ENCODE assay signal across 13 cellular contexts in genomic region chr17:956905-957304, GRCh38. TPM values are rescaled to one million over a fixed set of nuclear protein-coding genes. Genes with fewer than 3 reads are reported as not detected.
DNase-seq lines count a peak whose midpoint lies in the region; ATAC-seq, FAIRE-seq and TF ChIP-seq lines count a peak whose summit lies in the region.
"Had no signal": no experiment of that assay in that cellular context is flagged by ENCODE, and none has a peak within 500 bp of the region (broad histone marks: within the 10 kb centered on the region; RNA-seq: fewer than 3 reads in every experiment).

No MANE protein-coding gene starts in this region.

- H3K9me3 ChIP-seq in GM23248 (ENCODE audit: low read depth): no peaks in the 10 kb centered on the region
- H3K9me3 ChIP-seq in endothelial cell of umbilical vein (replicated peaks; ENCODE audit: control insufficient read depth, insufficient read depth, low read length): no peaks in the 10 kb centered on the region
- H3K9me3 ChIP-seq in psoas muscle: no peaks in the 10 kb centered on the region

- TF ChIP-seq POLR2A in endothelial cell of umbilical vein (IDR thresholded peaks at IDR 0.05; ENCODE audit: low read depth, low read length): no peak

- H3K79me2 ChIP-seq in GM23248 (ENCODE audit: insufficient read depth) (peaks cover 56% of the 10 kb centered on the region), endothelial cell of umbilical vein (ENCODE audit: control insufficient read depth, insufficient read depth, low read length) (peaks cover 5% of the 10 kb centered on the region)

- H3K4me2 ChIP-seq in GM23248 (ENCODE audit: unreplicated experiment) (no peak overlapping the region), endothelial cell of umbilical vein (ENCODE audit: insufficient read depth, low read length) (no peak overlapping the region)
- H3K4me2 ChIP-seq: KMS-11 had no signal

- TF ChIP-seq CTCF in endothelial cell of umbilical vein (IDR thresholded peaks at IDR 0.05; ENCODE audit: extremely low read depth in 1 of 2, insufficient read depth in 1 of 2, low read depth in 1 of 2, low read length in 2 of 2) (no peak), psoas muscle (IDR thresholded peaks at IDR 0.05) (no peak)

- no peaks in the 10 kb centered on the region for H3K27me3 ChIP-seq in GM23248 (replicated peaks; ENCODE audit: insufficient read depth)
- H3K27me3 ChIP-seq in endothelial cell of umbilical vein (ENCODE audit: control insufficient read depth in 2 of 2, insufficient read depth in 2 of 2, low read length in 2 of 2): no peaks in the 10 kb centered on the region
- no peaks in the 10 kb centered on the region for H3K27me3 ChIP-seq in psoas muscle (ENCODE audit: insufficient read depth in 3 of 3, low read length in 2 of 3)

- in situ Hi-C loops in GM23248 (cut with MboI): no loop called here

- H3K36me3 ChIP-seq in GM23248 (ENCODE audit: low read depth) (no peaks in the 10 kb centered on the region), endothelial cell of umbilical vein (ENCODE audit: control insufficient read depth in 2 of 2, extremely low read depth in 1 of 2, insufficient read depth in 2 of 2, low read length in 2 of 2) (peaks cover 0 to 3% of the 10 kb centered on the region in 2 experiments), psoas muscle (ENCODE audit: insufficient read depth in 1 of 2, low read depth in 1 of 2) (no peaks in the 10 kb centered on the region)

- POLR2A ChIA-PET in endothelial cell of umbilical vein (lab: Charles Lee): no interaction called here

- no peak overlapping the region for H3K27ac ChIP-seq in GM23248
- H3K27ac ChIP-seq in endothelial cell of umbilical vein (ENCODE audit: insufficient read depth, low read depth, low read length): no peak overlapping the region
- peak overlapping the region; percentile 86 for H3K27ac ChIP-seq in psoas muscle
- H3K27ac ChIP-seq: dorsolateral prefrontal cortex, KMS-11 had no signal

- H3K4me1 ChIP-seq in GM23248 (ENCODE audit: insufficient read depth): no peaks in the 10 kb centered on the region
- peaks cover 5% of the 10 kb centered on the region for H3K4me1 ChIP-seq in endothelial cell of umbilical vein (ENCODE audit: control insufficient read depth, extremely low read depth, insufficient read depth, low read length)
- H3K4me1 ChIP-seq in psoas muscle: peaks cover 25% of the 10 kb centered on the region

- no peaks in the 10 kb centered on the region for H4K20me1 ChIP-seq in GM23248 (ENCODE audit: insufficient read depth)
- no peaks in the 10 kb centered on the region for H4K20me1 ChIP-seq in endothelial cell of umbilical vein (replicated peaks; ENCODE audit: control insufficient read depth, extremely low read depth, insufficient read depth, low read length)

- intact Hi-C loops in endothelial cell of umbilical vein (cut with micrococcal nuclease): no loop called here
- intact Hi-C loops in psoas muscle (cut with DNase I): loop anchor here in 1 of 2 donors (10.0 kb wide), 1 partner anchor 52 kb away; no protein-coding TSS in a partner anchor
- intact Hi-C loops in posterior vena cava (cut with DNase I): no loop called here

- H3K9me1 ChIP-seq in endothelial cell of umbilical vein (replicated peaks; ENCODE audit: control insufficient read depth, extremely low read depth, insufficient read depth, low read length): no peaks in the 10 kb centered on the region

- no peak for FAIRE-seq in endothelial cell of umbilical vein (lab: Jason Lieb, UNC)
- FAIRE-seq: islet of Langerhans had no signal

- dilution Hi-C loops in endothelial cell of umbilical vein (cut with MboI; ENCODE audit: extremely low pct_ligation_motif_present, low sequenced_read_pairs): no loop called here

- no peak overlapping the region for H3K9ac ChIP-seq in GM23248
- no peak overlapping the region for H3K9ac ChIP-seq in endothelial cell of umbilical vein (replicated peaks; ENCODE audit: extremely low read depth, insufficient read depth, low read length)
- H3K9ac ChIP-seq: KMS-11 had no signal

- H2AFZ ChIP-seq in GM23248: no peak overlapping the region
- no peak overlapping the region for H2AFZ ChIP-seq in endothelial cell of umbilical vein (ENCODE audit: low read depth, low read length)

- no peaks in the 10 kb centered on the region for H3K9me2 ChIP-seq in GM23248 (ENCODE audit: insufficient read depth)

- CTCF ChIA-PET in endothelial cell of umbilical vein (lab: Charles Lee): interaction anchor here (0.7 to 1.1 kb wide), 3 partner anchors 24 to 164 kb away, joined by 3 to 5 read pairs (median 3); no protein-coding TSS in a partner anchor

- no TSS peak for BruUV-seq in endothelial cell of umbilical vein (replicated peaks; lab: Mats Ljungman, UMichigan)

- 66 to 70% methylated on average over 8 of the region's 8 CpGs for WGBS in GM23248 (ENCODE audit: low coverage in 1 of 2, low lambda C conversion rate in 2 of 2, missing lambda C conversion rate in 2 of 2), 2 experiments
- 49 to 66% (median 52%) methylated on average over 8 of the region's 8 CpGs for WGBS in psoas muscle, 3 donors

- H3F3A ChIP-seq in GM23248 (ENCODE audit: insufficient read depth): no peaks in the 10 kb centered on the region

- H3K4me3 ChIP-seq in GM23248 (no peak overlapping the region), endothelial cell of umbilical vein (replicated peaks in 1 of 3; ENCODE audit: insufficient read depth in 1 of 3, low read depth in 1 of 3, low read length in 3 of 3) (no peak overlapping the region), psoas muscle (no peak overlapping the region)
- H3K4me3 ChIP-seq: dorsolateral prefrontal cortex had no signal

- ATAC-seq in psoas muscle: peak in 3 of 4 donors; percentile 34 to 61 (median 47)
- ATAC-seq: activated CD4-positive, alpha-beta T cell treated with anti-CD3 and anti-CD28 coated beads for 36 hours; T-cell had no signal

- DNase-seq in GM23248 (peak; percentile 52), NCI-H146 treated with DMSO at 0.1 percent for 48 hours (lab: John Stamatoyannopoulos, UW; ENCODE audit: unreplicated experiment) (peak; percentile 35), endothelial cell of umbilical vein (ENCODE audit: low read depth, low spot score) (peak; percentile 24), psoas muscle (no peak), D341Med (ENCODE audit: low spot score) (no peak), NCI-H345 (lab: John Stamatoyannopoulos, UW) (no peak), posterior vena cava (ENCODE audit: low spot score) (no peak)
- DNase-seq: activated CD4-positive, alpha-beta T cell treated with anti-CD3 and anti-CD28 coated beads for 36 hours; dorsolateral prefrontal cortex; NCI-H187; T-cell had no signal

TF ChIP-seq in endothelial cell of umbilical vein, 7 proteins besides CTCF, POLR2A, EP300 and RAD21:
- TF ChIP-seq FOS (IDR thresholded peaks at IDR 0.05; ENCODE audit: borderline replicate concordance, insufficient read depth, low read length): no peak
- no peak for TF ChIP-seq MYC (IDR thresholded peaks at IDR 0.05; ENCODE audit: low read depth, low read length)
- no peak for TF ChIP-seq MAX (IDR thresholded peaks at IDR 0.05; ENCODE audit: insufficient read depth, insufficient read length)
- TF ChIP-seq JUN (IDR thresholded peaks at IDR 0.05; ENCODE audit: borderline replicate concordance, insufficient read depth, insufficient read length, low read depth): no peak
- no peak for TF ChIP-seq EZH2 (IDR thresholded peaks at IDR 0.05; ENCODE audit: borderline replicate concordance, low read depth, low read length, severe bottlenecking)
- no peak for TF ChIP-seq GATA2 (IDR thresholded peaks at IDR 0.05; ENCODE audit: insufficient read depth, insufficient read length, low read depth, low read length)
- no peak for TF ChIP-seq POLR2AphosphoS5 (IDR thresholded peaks at IDR 0.05; ENCODE audit: insufficient read depth, low read depth, low read length)

RNA-seq across cellular contexts. Expression of gene NXN, which starts 22.7 kb away (rescaled TPM):
- total RNA-seq in GM23248 (2014; rRNA removed; shearing (Covaris generic)): 41.9 and 51.7 TPM in 2 replicates
- 8.0 and 10.7 TPM in 2 replicates for polyA plus RNA-seq in GM23248 (2016; fragmentation: Nextera tagmentation; extraction: Ambion mirVana)
- total RNA-seq in endothelial cell of umbilical vein: 58.9 and 77.3 TPM in 2 replicates
- 69.5 and 79.0 TPM in 2 replicates for polyA plus RNA-seq in endothelial cell of umbilical vein
- 30.9 and 37.0 TPM in 2 replicates for polyA plus RNA-seq in endothelial cell of umbilical vein (2011; cell fraction: cytosol; rRNA removed)
- polyA plus RNA-seq in endothelial cell of umbilical vein (2011; cell fraction: nucleus; rRNA removed): 23.1 and 36.3 TPM in 2 replicates
- polyA plus RNA-seq in endothelial cell of umbilical vein (2012): 19.7 and 40.2 TPM in 2 replicates
- polyA minus RNA-seq in endothelial cell of umbilical vein: 58.4 and 79.1 TPM in 2 replicates
- 5.2 TPM for polyA minus RNA-seq in endothelial cell of umbilical vein (2011; cell fraction: cytosol; rRNA and poly(A)+ RNA removed)
- polyA minus RNA-seq in endothelial cell of umbilical vein (2011; cell fraction: nucleus; rRNA and poly(A)+ RNA removed): 27.9 and 31.7 TPM in 2 replicates
- total RNA-seq in psoas muscle: 10 to 100 TPM; 72.8 to 79.4 (median 74.1) TPM
- polyA plus RNA-seq in psoas muscle: 10 to 100 TPM; 33.4 to 92.5 (median 52.2) TPM
- 10 to 100 TPM; 34.8 to 46.3 TPM for total RNA-seq in posterior vena cava

RNA-seq across cellular contexts. Expression of gene TIMM22, which starts 40.0 kb away (rescaled TPM):
- 19.2 and 23.0 TPM in 2 replicates for total RNA-seq in GM23248 (2014; rRNA removed; shearing (Covaris generic))
- polyA plus RNA-seq in GM23248 (2016; fragmentation: Nextera tagmentation; extraction: Ambion mirVana): 26.1 and 26.7 TPM in 2 replicates
- total RNA-seq in endothelial cell of umbilical vein: 19.5 and 19.6 TPM in 2 replicates
- 18.6 and 19.0 TPM in 2 replicates for polyA plus RNA-seq in endothelial cell of umbilical vein
- polyA plus RNA-seq in endothelial cell of umbilical vein (2011; cell fraction: cytosol; rRNA removed): 16.5 and 20.5 TPM in 2 replicates
- 9.6 and 10.3 TPM in 2 replicates for polyA plus RNA-seq in endothelial cell of umbilical vein (2011; cell fraction: nucleus; rRNA removed)
- 22.1 and 22.5 TPM in 2 replicates for polyA plus RNA-seq in endothelial cell of umbilical vein (2012)
- polyA minus RNA-seq in endothelial cell of umbilical vein: 18.3 and 18.5 TPM in 2 replicates
- 8.5 TPM for polyA minus RNA-seq in endothelial cell of umbilical vein (2011; cell fraction: cytosol; rRNA and poly(A)+ RNA removed)
- 10.9 and 15.9 TPM in 2 replicates for polyA minus RNA-seq in endothelial cell of umbilical vein (2011; cell fraction: nucleus; rRNA and poly(A)+ RNA removed)
- 10 to 100 TPM in 3 of 4 donors, 1 to 10 TPM in 1; 8.0 to 18.0 (median 12.4) TPM for total RNA-seq in psoas muscle
- 10 to 100 TPM; 14.9 to 27.2 (median 21.6) TPM for polyA plus RNA-seq in psoas muscle
- total RNA-seq in posterior vena cava: 1 to 10 TPM; 8.0 to 8.4 TPM

Comparison
In these comparisons a context has a peak if more than half of its experiments do, and no peak if none do; other contexts are left out.
1. DNase-seq: peak in GM23248 (single experiment), NCI-H146 treated with DMSO at 0.1 percent for 48 hours (single experiment) and endothelial cell of umbilical vein (single experiment); none in psoas muscle (0 of 2), D341Med (single experiment), NCI-H345 (single experiment) and posterior vena cava (single experiment).